8 cellular contexts compared by ENCODE assay signal in the genomic region with DNA sequence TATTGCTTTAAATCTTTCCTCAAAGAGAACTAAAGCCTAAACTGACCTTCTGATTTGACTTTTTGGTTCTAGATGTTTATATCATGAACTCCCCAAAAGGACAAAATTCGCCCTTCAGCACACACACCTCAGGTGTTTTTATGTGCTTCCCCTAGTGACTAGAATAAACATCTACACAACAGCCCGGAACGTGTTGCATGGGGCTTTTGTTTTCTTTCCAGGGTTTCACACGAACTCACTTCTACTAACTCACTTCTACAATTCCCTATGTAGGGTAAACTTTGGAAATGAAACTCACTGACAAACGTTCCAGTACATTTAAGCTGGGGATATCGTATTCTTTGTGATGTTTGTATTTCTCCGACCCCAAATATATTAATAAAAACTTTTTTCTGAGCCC. TPM values are rescaled to one million over a fixed set of nuclear protein-coding genes. Genes with fewer than 3 reads are reported as not detected.
DNase-seq lines count a peak whose midpoint lies in the region; ATAC-seq and TF ChIP-seq lines count a peak whose summit lies in the region.

No MANE protein-coding gene starts in this region.

- no peaks in the 10 kb centered on the region for H3K9me3 Mint-ChIP-seq in activated CD8-positive, alpha-beta T cell treated with anti-CD3 and anti-CD28 coated beads for 36 hours
- no peaks in the 10 kb centered on the region for H3K9me3 Mint-ChIP-seq in progenitor cell of endocrine pancreas (ENCODE audit: low read depth)

- H3K27me3 Mint-ChIP-seq in activated CD8-positive, alpha-beta T cell treated with anti-CD3 and anti-CD28 coated beads for 36 hours = no peaks in the 10 kb centered on the region
- H3K27me3 Mint-ChIP-seq in progenitor cell of endocrine pancreas = no peaks in the 10 kb centered on the region

- peak overlapping the region; percentile 93 to 100 for H3K4me3 ChIP-seq in foreskin fibroblast (ENCODE audit: low read depth in 1 of 2, low read length in 2 of 2)

- peak; percentile 31 for TF ChIP-seq CTCF in activated CD8-positive, alpha-beta T cell treated with anti-CD3 and anti-CD28 coated beads for 36 hours (IDR thresholded peaks at IDR 0.05)
- TF ChIP-seq CTCF in foreskin fibroblast (IDR thresholded peaks at IDR 0.05; ENCODE audit: low read depth, low read length) (no peak), progenitor cell of endocrine pancreas (IDR thresholded peaks at IDR 0.05; ENCODE audit: unreplicated experiment) (peak; percentile 37)

- peaks cover 21% of the 10 kb centered on the region for H3K36me3 Mint-ChIP-seq in activated CD8-positive, alpha-beta T cell treated with anti-CD3 and anti-CD28 coated beads for 36 hours (ENCODE audit: low read depth)
- H3K36me3 Mint-ChIP-seq in progenitor cell of endocrine pancreas (ENCODE audit: insufficient read depth) = peaks cover 8% of the 10 kb centered on the region

- DNase-seq in NCI-H1417 (lab: John Stamatoyannopoulos, UW) (peak in 2 of 3 experiments; percentile 18 to 68), NCI-H1417 treated with DMSO at 0.1 percent for 48 hours (lab: John Stamatoyannopoulos, UW) (no peak), H4 (ENCODE audit: low spot score) (peak; percentile 59), NCI-H2107 treated with DMSO at 0.1 percent for 48 hours (lab: John Stamatoyannopoulos, UW; ENCODE audit: unreplicated experiment) (peak; percentile 34), foreskin fibroblast (peak in 1 of 2 donors; percentile 20), progenitor cell of endocrine pancreas (ENCODE audit: low spot score, unreplicated experiment) (no peak)
- peak; percentile 47 for DNase-seq in activated CD8-positive, alpha-beta T cell treated with anti-CD3 and anti-CD28 coated beads for 36 hours

- H3K4me1 Mint-ChIP-seq in activated CD8-positive, alpha-beta T cell treated with anti-CD3 and anti-CD28 coated beads for 36 hours (ENCODE audit: low read depth) = peaks cover 54% of the 10 kb centered on the region
- peaks cover 39% of the 10 kb centered on the region for H3K4me1 Mint-ChIP-seq in progenitor cell of endocrine pancreas (ENCODE audit: low read depth)

- ATAC-seq in activated CD8-positive, alpha-beta T cell treated with anti-CD3 and anti-CD28 coated beads for 36 hours = peak; percentile 9
- ATAC-seq in GM21528 (IDR thresholded peaks at IDR 0.05; ENCODE audit: low FRiP score, unreplicated experiment) = no peak

- peak overlapping the region; percentile 93 for H3K4me3 Mint-ChIP-seq in activated CD8-positive, alpha-beta T cell treated with anti-CD3 and anti-CD28 coated beads for 36 hours
- peak overlapping the region; percentile 100 for H3K4me3 Mint-ChIP-seq in progenitor cell of endocrine pancreas (ENCODE audit: low read depth)

- CTCF ChIA-PET in activated CD8-positive, alpha-beta T cell treated with anti-CD3 and anti-CD28 coated beads for 36 hours (lab: Charles Lee) = interaction anchor here (0.8 to 1.7 kb wide), 7 partner anchors 9 to 257 kb away, joined by 3 to 9 read pairs (median 3); no protein-coding TSS in a partner anchor

- POLR2A ChIA-PET in activated CD8-positive, alpha-beta T cell treated with anti-CD3 and anti-CD28 coated beads for 36 hours (lab: Charles Lee) = interaction anchor here (0.7 to 1.8 kb wide), 12 partner anchors 9 to 257 kb away, joined by 3 to 12 read pairs (median 3); a partner anchor contains a TSS

- intact Hi-C loops in activated CD8-positive, alpha-beta T cell treated with anti-CD3 and anti-CD28 coated beads for 36 hours (cut with micrococcal nuclease) = loop anchor here (5.0 to 10.0 kb wide), 3 partner anchors 67 to 253 kb away; a partner anchor contains a TSS

- H3K27ac Mint-ChIP-seq in activated CD8-positive, alpha-beta T cell treated with anti-CD3 and anti-CD28 coated beads for 36 hours = peak overlapping the region; percentile 100
- H3K27ac Mint-ChIP-seq in progenitor cell of endocrine pancreas = peak overlapping the region; percentile 100

RNA-seq across cellular contexts. Expression of a gene that starts 1.4 kb away (rescaled TPM):
- total RNA-seq in H4 (2014; rRNA removed; shearing (Covaris generic)) = 21.2 and 27.7 TPM in 2 replicates
- 10 to 100 TPM; 86.3 to 86.5 TPM for total RNA-seq in activated CD8-positive, alpha-beta T cell treated with anti-CD3 and anti-CD28 coated beads for 36 hours
- total RNA-seq in progenitor cell of endocrine pancreas = 203 and 216 TPM in 2 replicates

Comparison
In these comparisons a context has a peak if more than half of its experiments do, and no peak if none do; other contexts are left out.
1. DNase-seq: peak in NCI-H1417 (2 of 3), H4 (single experiment), NCI-H2107 treated with DMSO at 0.1 percent for 48 hours (single experiment) and activated CD8-positive, alpha-beta T cell treated with anti-CD3 and anti-CD28 coated beads for 36 hours (single experiment); none in NCI-H1417 treated with DMSO at 0.1 percent for 48 hours (single experiment) and progenitor cell of endocrine pancreas (single experiment).